ENCODE assay signal across 9 cellular contexts in genomic region chr6:16337280-16337975, GRCh38.
DNase-seq lines count a peak whose midpoint lies in the region; ATAC-seq, FAIRE-seq and TF ChIP-seq lines count a peak whose summit lies in the region.
"Had no signal": no experiment of that assay in that cellular context is flagged by ENCODE, and none has a peak within 500 bp of the region (broad histone marks: within the 10 kb centered on the region; RNA-seq: fewer than 3 reads in every experiment).

No MANE protein-coding gene starts in this region.

- no peaks in the 10 kb centered on the region for H3K36me3 ChIP-seq in transverse colon

- H3K27me3 ChIP-seq in transverse colon: no peaks in the 10 kb centered on the region

- H3K4me3 ChIP-seq in transverse colon: no peak overlapping the region

- FAIRE-seq in D721Med (lab: Jason Lieb, UNC): no peak

- TF ChIP-seq EP300 in transverse colon (IDR thresholded peaks at IDR 0.05; ENCODE audit: low read depth): no peak

- H3K9me3 ChIP-seq in transverse colon: no peaks in the 10 kb centered on the region

- H3K4me1 ChIP-seq in transverse colon: peaks cover 8 to 39% (median 14%) of the 10 kb centered on the region in 4 donors

- no peak for TF ChIP-seq POLR2A in transverse colon (IDR thresholded peaks at IDR 0.05)

- in situ Hi-C loops in transverse colon (cut with MboI; ENCODE audit: low pct_ligation_motif_present in 1 of 4, low pct_unique_long_range_greater_than_20kb in 1 of 4, low sequenced_read_pairs in 3 of 4) (loop anchor here (10.0 to 25.0 kb wide), 7 partner anchors 67 to 627 kb away; partner anchors contain the start of gene ATXN1 (in 2 of the 4)), GM13977 (cut with MboI; ENCODE audit: low pct_unique_long_range_greater_than_20kb, low sequenced_read_pairs, unreplicated experiment) (loop anchor here (10.0 to 25.0 kb wide), 3 partner anchors 177 to 750 kb away; partner anchors contain the start of gene ATXN1)

- DNase-seq in NCI-H2171 (lab: John Stamatoyannopoulos, UW) (peak; percentile 71), dermis microvascular lymphatic vessel endothelial cell (ENCODE audit: low read depth in 2 of 2) (peak; percentile 88 to 99), lung microvascular endothelial cell (ENCODE audit: low read depth in 2 of 2) (peak; percentile 96 to 98), transverse colon (peak; percentile 76), D721Med (ENCODE audit: insufficient read length, low spot score) (no peak), GM13977 (ENCODE audit: low spot score) (no peak)
- DNase-seq: naive B cell had no signal

- intact Hi-C loops in transverse colon (cut with DNase I; ENCODE audit: low total_unique reads): loop anchor here (5.0 kb wide), 1 partner anchor 70 kb away; no protein-coding TSS in a partner anchor

- TF ChIP-seq CTCF in transverse colon (IDR thresholded peaks at IDR 0.05) (no peak), D721Med (IDR thresholded peaks at IDR 0.05; ENCODE audit: insufficient read depth, missing control alignments) (no peak), GM13977 (IDR thresholded peaks at IDR 0.05; ENCODE audit: extremely low read depth, insufficient read depth, missing control alignments) (no peak)

- ATAC-seq in GM21723 (IDR thresholded peaks at IDR 0.05; ENCODE audit: unreplicated experiment) (no peak), HG03354 (IDR thresholded peaks at IDR 0.05; ENCODE audit: poor library complexity, severe bottlenecking, unreplicated experiment) (no peak)

- 64 to 93% methylated on average over 7 to 13 of the region's 13 CpGs for WGBS in transverse colon (ENCODE audit: low coverage in 1 of 2), 2 donors

- H3K27ac ChIP-seq in transverse colon: peak overlapping the region in 3 of 4 donors; percentile 52 to 67 (median 66)

Comparison
In these comparisons a context has a peak if more than half of its experiments do, and no peak if none do; other contexts are left out.
1. DNase-seq: peak in NCI-H2171 (single experiment), dermis microvascular lymphatic vessel endothelial cell (2 of 2), lung microvascular endothelial cell (2 of 2) and transverse colon (single experiment); none in D721Med (single experiment) and GM13977 (single experiment).